In genomic region chr2:217899231-217900009, GRCh38 we compare ENCODE assay signal across 8 cellular contexts.
A peak's percentile ranks its signal among the peaks of the same experiment; 100 is the strongest.
DNase-seq lines count a peak whose midpoint lies in the region; ATAC-seq and TF ChIP-seq lines count a peak whose summit lies in the region.

No MANE protein-coding gene starts in this region.

- H3K27me3 ChIP-seq in foreskin keratinocyte = peaks cover 11% of the 10 kb centered on the region

- H3K27ac Mint-ChIP-seq in T-helper 17 cell = no peak overlapping the region

- no peak overlapping the region for H3K27ac ChIP-seq in foreskin keratinocyte

- peaks cover 40% of the 10 kb centered on the region for H3K27me3 Mint-ChIP-seq in T-helper 17 cell

- TF ChIP-seq CTCF in foreskin keratinocyte (conservative IDR thresholded peaks at IDR 0.05) = peak; percentile 80

- H3K36me3 Mint-ChIP-seq in T-helper 17 cell (ENCODE audit: low read depth) = no peaks in the 10 kb centered on the region

- H3K9me3 ChIP-seq in T-helper 17 cell (ENCODE audit: control insufficient read depth, low read length, poor library complexity, severe bottlenecking) = no peaks in the 10 kb centered on the region

- H3K4me1 ChIP-seq in foreskin keratinocyte = no peaks in the 10 kb centered on the region

- H3K4me3 Mint-ChIP-seq in T-helper 17 cell = no peak overlapping the region

- no peaks in the 10 kb centered on the region for H3K4me1 Mint-ChIP-seq in T-helper 17 cell

- peak; percentile 4 to 13 for DNase-seq in activated CD4-positive, alpha-beta T cell treated with anti-CD3 and anti-CD28 coated beads, Interleukin-2, amount 50 U/mL, for 48 hours
- DNase-seq in activated CD4-positive, alpha-beta T cell treated with anti-CD3 and anti-CD28 coated beads for 4 hours = no peak
- DNase-seq in HT1080 (ENCODE audit: low read depth) (peak; percentile 91), T-helper 17 cell (no peak), foreskin keratinocyte (peak; percentile 58 to 73), renal cortical epithelial cell (ENCODE audit: low read depth) (peak; percentile 84)
- DNase-seq in stimulated activated CD4-positive, alpha-beta T cell treated with anti-CD3 and anti-CD28 coated beads, Interleukin-4, amount 100 ng/mL, for 4 hours = no peak
- no peak for DNase-seq in activated T-cell treated with anti-CD3 and anti-CD28 coated beads, Interleukin-2, amount 50 U/mL, for 1 hour

- peak; percentile 40 for ATAC-seq in T-helper 17 cell
- ATAC-seq in foreskin keratinocyte = peak; percentile 90

Comparison
In these comparisons a context has a peak if more than half of its experiments do, and no peak if none do; other contexts are left out.
1. DNase-seq: peak in activated CD4-positive, alpha-beta T cell treated with anti-CD3 and anti-CD28 coated beads, Interleukin-2, amount 50 U/mL, for 48 hours (2 of 2), HT1080 (single experiment), foreskin keratinocyte (2 of 2) and renal cortical epithelial cell (single experiment); none in activated CD4-positive, alpha-beta T cell treated with anti-CD3 and anti-CD28 coated beads for 4 hours (0 of 2), T-helper 17 cell (0 of 3), stimulated activated CD4-positive, alpha-beta T cell treated with anti-CD3 and anti-CD28 coated beads, Interleukin-4, amount 100 ng/mL, for 4 hours (0 of 2) and activated T-cell treated with anti-CD3 and anti-CD28 coated beads, Interleukin-2, amount 50 U/mL, for 1 hour (single experiment).